In genomic region chr4:127139788-127140286, GRCh38 we compare ENCODE assay signal across 23 cellular contexts.
DNase-seq lines count a peak whose midpoint lies in the region; ATAC-seq, FAIRE-seq and TF ChIP-seq lines count a peak whose summit lies in the region.
"Had no signal": no experiment of that assay in that cellular context is flagged by ENCODE, and none has a peak within 500 bp of the region (broad histone marks: within the 10 kb centered on the region; RNA-seq: fewer than 3 reads in every experiment).

No MANE protein-coding gene starts in this region.

- TF ChIP-seq POLR2A in breast epithelium (IDR thresholded peaks at IDR 0.05) (no peak), K562 (conservative IDR thresholded peaks at IDR 0.05) (no peak)

- H3K27me3 Mint-ChIP-seq in MCF 10A (ENCODE audit: insufficient read depth, unreplicated experiment): no peaks in the 10 kb centered on the region
- no peaks in the 10 kb centered on the region for H3K27me3 Mint-ChIP-seq in neural progenitor cell (ENCODE audit: insufficient read depth, low read depth)
- H3K27me3 Mint-ChIP-seq: T-cell had no signal

- no peaks in the 10 kb centered on the region for H3K4me1 ChIP-seq in breast epithelium
- H3K4me1 ChIP-seq in K562 (replicated peaks in 1 of 2; ENCODE audit: control insufficient read depth in 2 of 2, insufficient read depth in 2 of 2, low read length in 2 of 2): no peaks in the 10 kb centered on the region
- H3K4me1 ChIP-seq in neural progenitor cell: peaks cover 2% of the 10 kb centered on the region
- no peaks in the 10 kb centered on the region for H3K4me1 ChIP-seq in right atrium auricular region

- in situ Hi-C loops in K562 (cut with MboI): no loop called here

- H3K9ac ChIP-seq in K562 (ENCODE audit: insufficient read depth in 1 of 2, low read depth in 2 of 2, low read length in 2 of 2): no peak overlapping the region
- no peak overlapping the region for H3K9ac ChIP-seq in neural progenitor cell

- no peak for FAIRE-seq in K562 (lab: Jason Lieb, UNC)
- FAIRE-seq: A204.1, GM12891, HepG2 had no signal

- peak; percentile 63 for ATAC-seq in K562
- ATAC-seq: HepG2, Panc1, T-cell had no signal

- H3K9me1 ChIP-seq in K562 (ENCODE audit: control insufficient read depth, insufficient read depth, low read length): no peaks in the 10 kb centered on the region

- H3K27ac ChIP-seq in breast epithelium: no peak overlapping the region
- no peak overlapping the region for H3K27ac ChIP-seq in K562 (ENCODE audit: extremely low read depth, low read depth, low read length)
- no peak overlapping the region for H3K27ac ChIP-seq in neural progenitor cell
- no peak overlapping the region for H3K27ac ChIP-seq in right atrium auricular region
- H3K27ac ChIP-seq: HL-60, SJCRH30 had no signal

- TF ChIP-seq EP300 in K562 (IDR thresholded peaks at IDR 0.05; ENCODE audit: low read length): no peak

- POLR2A ChIA-PET in MCF 10A (lab: Yijun Ruan, JAX) (no interaction called here), K562 (lab: Yijun Ruan, JAX) (interaction anchor here (0.6 to 0.7 kb wide), 2 partner anchors 27 to 70 kb away, joined by 3 read pairs; no protein-coding TSS in a partner anchor)

- H3K4me1 Mint-ChIP-seq in MCF 10A (ENCODE audit: insufficient read depth, unreplicated experiment): peaks cover 16% of the 10 kb centered on the region
- H3K4me1 Mint-ChIP-seq in neural progenitor cell: peaks cover 6% of the 10 kb centered on the region
- H3K4me1 Mint-ChIP-seq: CD14-positive monocyte, T-cell had no signal

- H3F3A ChIP-seq in neural progenitor cell (ENCODE audit: low read depth): no peaks in the 10 kb centered on the region

- no peak overlapping the region; the same call in 1 of the 2 replicates for H2AFZ ChIP-seq in K562 (ENCODE audit: low read depth, low read length)
- H2AFZ ChIP-seq in neural progenitor cell (replicated peaks): no peak overlapping the region

- no peaks in the 10 kb centered on the region for H3K9me3 ChIP-seq in breast epithelium
- H3K9me3 ChIP-seq in K562 (replicated peaks; ENCODE audit: control insufficient read depth, insufficient read depth, low read depth, low read length): no peaks in the 10 kb centered on the region
- H3K9me3 ChIP-seq in neural progenitor cell (ENCODE audit: low read depth): no peaks in the 10 kb centered on the region
- H3K9me3 ChIP-seq in right atrium auricular region: no peaks in the 10 kb centered on the region
- H3K9me3 ChIP-seq: SJCRH30 had no signal

- intact Hi-C loops in MCF 10A (cut with micrococcal nuclease): no loop called here
- intact Hi-C loops in breast epithelium (cut with DNase I; ENCODE audit: low total_unique reads): no loop called here
- intact Hi-C loops in K562 (cut with micrococcal nuclease): no loop called here

- TF ChIP-seq RAD21 in K562 (CRISPR knock-in tag; conservative IDR thresholded peaks at IDR 0.05 in 1 of 2, IDR thresholded peaks at IDR 0.05 in 1 of 2): no peak

- H3K4me3 ChIP-seq in breast epithelium (no peak overlapping the region), K562 (no peak overlapping the region), neural progenitor cell (no peak overlapping the region), right atrium auricular region (no peak overlapping the region)
- H3K4me3 ChIP-seq: SJCRH30 had no signal

- TF ChIP-seq CTCF in MCF 10A (IDR thresholded peaks at IDR 0.05; ENCODE audit: unreplicated experiment) (no peak), breast epithelium (IDR thresholded peaks at IDR 0.05) (no peak), K562 (IDR thresholded peaks at IDR 0.05 in 2 of 3, conservative IDR thresholded peaks at IDR 0.05 in 1 of 3; ENCODE audit: insufficient read depth in 2 of 3, low read depth in 1 of 3, low read length in 3 of 3) (no peak), neural progenitor cell (IDR thresholded peaks at IDR 0.05) (no peak), right atrium auricular region (IDR thresholded peaks at IDR 0.05) (no peak)

- H4K20me1 ChIP-seq in K562 (replicated peaks; ENCODE audit: control insufficient read depth, insufficient read depth, low read length) (no peaks in the 10 kb centered on the region), neural progenitor cell (ENCODE audit: low read depth) (no peaks in the 10 kb centered on the region)

- CTCF ChIA-PET in MCF 10A (lab: Yijun Ruan, JAX) (no interaction called here), K562 (lab: Yijun Ruan, JAX; ENCODE audit: low intra/inter-chr PET ratio) (no interaction called here)

- H3K4me2 ChIP-seq in K562 (ENCODE audit: insufficient read depth, low read length) (no peak overlapping the region), neural progenitor cell (no peak overlapping the region)

- DNase-seq in MCF 10A (ENCODE audit: unreplicated experiment) (no peak), breast epithelium (ENCODE audit: low spot score in 2 of 2) (no peak), K562 (ENCODE audit: extremely low read depth in 1 of 4, low spot score in 3 of 4) (no peak), neural progenitor cell (ENCODE audit: low spot score) (peak; percentile 11), NCI-H510A treated with DMSO at 0.1 percent for 48 hours (lab: John Stamatoyannopoulos, UW) (no peak), right atrium auricular region (ENCODE audit: low spot score) (no peak)
- DNase-seq in activated naive CD4-positive, alpha-beta T cell treated with anti-CD3 and anti-CD28 coated beads, Interleukin-2, amount 50 U/mL, for 16 hours: no peak
- DNase-seq: DMS79 treated with DMSO at 0.1 percent for 48 hours, H9, KG1, NCI-H1105 treated with DMSO at 0.1 percent for 48 hours, NCI-H2081, NCI-H2171 treated with DMSO at 0.1 percent for 48 hours, NCI-H526, T-cell had no signal

- H3K36me3 Mint-ChIP-seq in MCF 10A (ENCODE audit: insufficient read depth, unreplicated experiment) (no peaks in the 10 kb centered on the region), neural progenitor cell (no peaks in the 10 kb centered on the region)
- H3K36me3 Mint-ChIP-seq: CD14-positive monocyte, T-cell had no signal

- H3K36me3 ChIP-seq in breast epithelium (no peaks in the 10 kb centered on the region), K562 (ENCODE audit: control insufficient read depth, insufficient read depth, low read length) (no peaks in the 10 kb centered on the region), neural progenitor cell (no peaks in the 10 kb centered on the region), right atrium auricular region (no peaks in the 10 kb centered on the region)
- H3K36me3 ChIP-seq: SJCRH30 had no signal

- no peaks in the 10 kb centered on the region for H3K9me3 Mint-ChIP-seq in MCF 10A (ENCODE audit: unreplicated experiment)
- no peaks in the 10 kb centered on the region for H3K9me3 Mint-ChIP-seq in neural progenitor cell
- H3K9me3 Mint-ChIP-seq: H9, HFFc6 had no signal

- H3K4me3 Mint-ChIP-seq in MCF 10A (ENCODE audit: unreplicated experiment): no peak overlapping the region
- no peak overlapping the region for H3K4me3 Mint-ChIP-seq in neural progenitor cell
- H3K4me3 Mint-ChIP-seq: CD14-positive monocyte, H9, HFFc6, T-cell had no signal

- no peaks in the 10 kb centered on the region for H3K27me3 ChIP-seq in breast epithelium
- no peaks in the 10 kb centered on the region for H3K27me3 ChIP-seq in K562 (ENCODE audit: control insufficient read depth in 2 of 2, insufficient read depth in 2 of 2, low read length in 2 of 2)
- H3K27me3 ChIP-seq in neural progenitor cell: no peaks in the 10 kb centered on the region
- peaks cover 0 to 2% of the 10 kb centered on the region in 2 donors for H3K27me3 ChIP-seq in right atrium auricular region
- H3K27me3 ChIP-seq: SJCRH30 had no signal

- H3K27ac Mint-ChIP-seq in MCF 10A (ENCODE audit: low read depth, unreplicated experiment) (peak overlapping the region; percentile 83), neural progenitor cell (no peak overlapping the region)
- H3K27ac Mint-ChIP-seq: CD14-positive monocyte, HFFc6, T-cell had no signal

- H3K79me2 ChIP-seq in K562 (ENCODE audit: control insufficient read depth, insufficient read depth, low read length): no peaks in the 10 kb centered on the region
- no peaks in the 10 kb centered on the region for H3K79me2 ChIP-seq in neural progenitor cell (ENCODE audit: low read depth)

- BruUV-seq in MCF 10A (replicated peaks; lab: Mats Ljungman, UMichigan) (no TSS peak), K562 (replicated peaks; lab: Mats Ljungman, UMichigan) (no TSS peak)

- 10% methylated on average over 6 of the region's 6 CpGs for WGBS in K562 (ENCODE audit: insufficient coverage, low coverage, missing lambda C conversion rate)

TF ChIP-seq in K562, 482 proteins besides CTCF, POLR2A, EP300 and RAD21:
- peak; percentile 66 to 67 for TF ChIP-seq NRF1 (conservative IDR thresholded peaks at IDR 0.05 in 1 of 2, IDR thresholded peaks at IDR 0.05 in 1 of 2)
- no peak for TF ChIP-seq NFRKB (IDR thresholded peaks at IDR 0.05; ENCODE audit: low read depth)
- TF ChIP-seq SMAD4 (CRISPR knock-in tag; conservative IDR thresholded peaks at IDR 0.05): no peak
